In the genomic region with DNA sequence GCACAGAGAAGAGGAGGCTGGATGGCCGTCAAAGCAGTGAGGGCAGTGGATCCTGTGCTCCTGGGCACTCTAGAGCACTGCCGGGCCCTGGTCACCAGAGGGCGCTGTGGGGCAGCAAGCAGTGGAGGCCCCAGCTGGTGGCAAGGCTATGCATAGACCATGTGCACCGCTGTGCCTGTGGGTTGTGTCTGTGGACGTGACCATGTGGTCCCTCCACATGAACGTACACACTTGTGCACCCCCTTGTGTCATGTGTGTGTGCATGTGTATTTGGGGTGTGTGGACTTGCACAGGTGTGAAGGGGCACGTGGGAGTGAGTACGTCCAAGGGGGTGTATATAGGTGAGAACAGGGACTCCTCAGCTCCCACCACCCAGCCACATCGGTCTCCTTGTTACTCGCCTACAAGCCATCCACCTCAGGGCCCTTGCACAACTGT, we compare ENCODE assay signal across 8 cellular contexts. TPM values are rescaled to one million over a fixed set of nuclear protein-coding genes. Genes with fewer than 3 reads are reported as not detected.
DNase-seq lines count a peak whose midpoint lies in the region; ATAC-seq and TF ChIP-seq lines count a peak whose summit lies in the region.

No MANE protein-coding gene starts in this region.

- peaks cover 9 to 55% (median 37%) of the 10 kb centered on the region in 4 donors for H3K4me1 Mint-ChIP-seq in CD4-positive, CD25-positive, alpha-beta regulatory T cell
- peaks cover 8% of the 10 kb centered on the region for H3K4me1 Mint-ChIP-seq in neural crest cell

- peak overlapping the region in 3 of 4 donors; percentile 56 to 85 (median 69) for H3K4me3 Mint-ChIP-seq in CD4-positive, CD25-positive, alpha-beta regulatory T cell
- H3K4me3 Mint-ChIP-seq in neural crest cell: peak overlapping the region; percentile 72

- peak; percentile 95 to 99 for TF ChIP-seq CTCF in fibroblast of lung (conservative IDR thresholded peaks at IDR 0.05 in 1 of 2, IDR thresholded peaks at IDR 0.05 in 1 of 2; ENCODE audit: low read depth in 1 of 2, low read length in 2 of 2)
- peak; percentile 96 for TF ChIP-seq CTCF in neural crest cell (conservative IDR thresholded peaks at IDR 0.05)

- DNase-seq in CD4-positive, CD25-positive, alpha-beta regulatory T cell: peak; percentile 79 to 87 (median 85)
- DNase-seq in KG1 (lab: John Stamatoyannopoulos, UW): peak; percentile 54
- DNase-seq in RKO (ENCODE audit: low spot score): peak; percentile 82
- peak; percentile 95 to 96 for DNase-seq in activated T-cell treated with anti-CD3 and anti-CD28 coated beads, Interleukin-2, amount 50 U/mL, for 48 hours
- peak; percentile 54 to 74 for DNase-seq in fibroblast of lung (ENCODE audit: low read depth in 2 of 2)
- peak; percentile 96 for DNase-seq in neural crest cell (ENCODE audit: low read depth, low spot score)
- DNase-seq in stromal cell of bone marrow (ENCODE audit: low read depth): peak; percentile 54

- H3K9me3 Mint-ChIP-seq in CD4-positive, CD25-positive, alpha-beta regulatory T cell: no peaks in the 10 kb centered on the region
- H3K9me3 Mint-ChIP-seq in neural crest cell: no peaks in the 10 kb centered on the region

- no peak overlapping the region for H3K4me3 ChIP-seq in CD4-positive, CD25-positive, alpha-beta regulatory T cell (ENCODE audit: low read depth, low read length)
- no peak overlapping the region for H3K4me3 ChIP-seq in fibroblast of lung (replicated peaks in 1 of 4; ENCODE audit: control extremely low read depth in 1 of 4, insufficient read depth in 1 of 4, low read depth in 3 of 4, low read length in 4 of 4)

- H3K27me3 ChIP-seq in CD4-positive, CD25-positive, alpha-beta regulatory T cell (ENCODE audit: control insufficient read depth, insufficient read depth, low read length): no peaks in the 10 kb centered on the region
- H3K27me3 ChIP-seq in fibroblast of lung (ENCODE audit: control insufficient read depth, insufficient read depth, low read length): no peaks in the 10 kb centered on the region

- H3K79me2 ChIP-seq in fibroblast of lung (ENCODE audit: control insufficient read depth, insufficient read depth, low read length): peaks cover 5% of the 10 kb centered on the region

- peak overlapping the region; percentile 67 to 89 (median 86) for H3K27ac Mint-ChIP-seq in CD4-positive, CD25-positive, alpha-beta regulatory T cell
- H3K27ac Mint-ChIP-seq in neural crest cell (ENCODE audit: unreplicated experiment): no peak overlapping the region

- no peaks in the 10 kb centered on the region for H3K36me3 ChIP-seq in CD4-positive, CD25-positive, alpha-beta regulatory T cell (ENCODE audit: control insufficient read depth, insufficient read depth, low read length)
- H3K36me3 ChIP-seq in fibroblast of lung (ENCODE audit: control insufficient read depth, insufficient read depth, low read length): no peaks in the 10 kb centered on the region

- no peak overlapping the region for H3K27ac ChIP-seq in CD4-positive, CD25-positive, alpha-beta regulatory T cell (ENCODE audit: insufficient read depth, low read length, poor library complexity, severe bottlenecking)
- H3K27ac ChIP-seq in fibroblast of lung (ENCODE audit: insufficient read depth, low read length): no peak overlapping the region

- H3K9ac ChIP-seq in fibroblast of lung (ENCODE audit: insufficient read depth, low read length): no peak overlapping the region

- no peaks in the 10 kb centered on the region for H3K36me3 Mint-ChIP-seq in CD4-positive, CD25-positive, alpha-beta regulatory T cell
- no peaks in the 10 kb centered on the region for H3K36me3 Mint-ChIP-seq in neural crest cell (ENCODE audit: low read depth)

- peaks cover 52% of the 10 kb centered on the region for H3K4me1 ChIP-seq in CD4-positive, CD25-positive, alpha-beta regulatory T cell (ENCODE audit: control insufficient read depth, insufficient read depth, low read length, poor library complexity, severe bottlenecking)
- peaks cover 32% of the 10 kb centered on the region for H3K4me1 ChIP-seq in fibroblast of lung (ENCODE audit: control insufficient read depth, extremely low read depth, insufficient read depth, low read length)

- H3K9me3 ChIP-seq in CD4-positive, CD25-positive, alpha-beta regulatory T cell (ENCODE audit: control insufficient read depth in 2 of 2, low read length in 2 of 2): no peaks in the 10 kb centered on the region
- H3K9me3 ChIP-seq in fibroblast of lung (ENCODE audit: control insufficient read depth, insufficient read depth, low read depth, low read length): no peaks in the 10 kb centered on the region

- no peak overlapping the region for H3K4me2 ChIP-seq in fibroblast of lung (ENCODE audit: extremely low read depth, insufficient read depth, low read length)

- no peaks in the 10 kb centered on the region for H3K27me3 Mint-ChIP-seq in CD4-positive, CD25-positive, alpha-beta regulatory T cell
- H3K27me3 Mint-ChIP-seq in neural crest cell (ENCODE audit: low read depth): peaks cover 43% of the 10 kb centered on the region

- no peaks in the 10 kb centered on the region for H4K20me1 ChIP-seq in fibroblast of lung (ENCODE audit: control insufficient read depth, extremely low read depth, insufficient read depth, low read length)

- peak; percentile 52 to 54 for ATAC-seq in CD4-positive, CD25-positive, alpha-beta regulatory T cell (ENCODE audit: low read depth in 2 of 2)
- ATAC-seq in GM19467 (IDR thresholded peaks at IDR 0.05; ENCODE audit: unreplicated experiment): peak; percentile 31

- no peak overlapping the region for H2AFZ ChIP-seq in fibroblast of lung (ENCODE audit: low read length)

RNA-seq across cellular contexts. Expression of a gene that starts 4.4 kb away (rescaled TPM):
- total RNA-seq in CD4-positive, CD25-positive, alpha-beta regulatory T cell: 70.6 TPM
- polyA plus RNA-seq in CD4-positive, CD25-positive, alpha-beta regulatory T cell: 10 to 100 TPM; 63.4 to 71.9 (median 68.3) TPM
- 9.5 and 23.8 TPM in 2 replicates for total RNA-seq in fibroblast of lung
- 72.0 and 80.9 TPM in 2 replicates for polyA plus RNA-seq in fibroblast of lung
- polyA plus RNA-seq in fibroblast of lung (2012): 104 and 112 TPM in 2 replicates
- 207 and 219 TPM in 2 replicates for polyA minus RNA-seq in fibroblast of lung (ENCODE audit: low replicate concordance)
- 19.4 and 20.3 TPM in 2 replicates for total RNA-seq in neural crest cell

RNA-seq across cellular contexts. Expression of a gene that starts 26.9 kb away (rescaled TPM):
- total RNA-seq in CD4-positive, CD25-positive, alpha-beta regulatory T cell: 12.7 TPM
- polyA plus RNA-seq in CD4-positive, CD25-positive, alpha-beta regulatory T cell: 1 to 10 TPM; 2.8 to 4.6 (median 2.8) TPM
- total RNA-seq in fibroblast of lung (3.9 and 9.2 TPM in 2 replicates), neural crest cell (6.3 and 6.7 TPM in 2 replicates)
- polyA plus RNA-seq in fibroblast of lung: 1.8 and 5.6 TPM in 2 replicates
- polyA plus RNA-seq in fibroblast of lung (2012): 2.7 and 9.6 TPM in 2 replicates
- 4.4 and 14.5 TPM in 2 replicates for polyA minus RNA-seq in fibroblast of lung (ENCODE audit: low replicate concordance)
